18 cellular contexts compared by ENCODE assay signal in genomic region chr6:12280458-12280857, GRCh38. TPM values are rescaled to one million over a fixed set of nuclear protein-coding genes. Genes with fewer than 3 reads are reported as not detected.
A peak's percentile ranks its signal among the peaks of the same experiment; 100 is the strongest.
DNase-seq lines count a peak whose midpoint lies in the region; ATAC-seq and TF ChIP-seq lines count a peak whose summit lies in the region.
"Had no signal": no experiment of that assay in that cellular context is flagged by ENCODE, and none has a peak within 500 bp of the region (broad histone marks: within the 10 kb centered on the region; RNA-seq: fewer than 3 reads in every experiment).

No MANE protein-coding gene starts in this region.

- WGBS in trophoblast cell (ENCODE audit: extremely low coverage, insufficient coverage, insufficient read length), result no CpG with 5 or more reads among the region's 5 CpGs

- H2BK12ac ChIP-seq in trophoblast cell (ENCODE audit: low read length), result no peak overlapping the region

- H3K27ac Mint-ChIP-seq in CD14-positive monocyte, result peak overlapping the region in 1 of 7 donors; percentile 66
- H3K27ac Mint-ChIP-seq: activated CD8-positive, alpha-beta T cell treated with anti-CD3 and anti-CD28 coated beads, Interleukin-2, amount 10 ng/mL, durations not matched to agents 7 days and 5 days; activated naive CD8-positive, alpha-beta T cell treated with anti-CD3 and anti-CD28 coated beads, Interleukin-2, amount 10 ng/mL, durations not matched to agents 7 days and 5 days had no signal

- peak; percentile 49 for DNase-seq in ELF-1 (ENCODE audit: low read depth, low spot score)
- DNase-seq in RWPE1 (ENCODE audit: low spot score), result no peak
- DNase-seq in epithelial cell of prostate (ENCODE audit: low read depth, low spot score), result no peak
- DNase-seq in trophoblast cell, result peak; percentile 92 to 95
- DNase-seq in effector memory CD4-positive, alpha-beta T cell, result no peak
- no peak for DNase-seq in CD14-positive monocyte (ENCODE audit: low spot score)
- no peak for DNase-seq in activated CD4-positive, CD25-positive, alpha-beta regulatory T cell (lab: John Stamatoyannopoulos, UW)
- DNase-seq: activated CD8-positive, alpha-beta T cell treated with anti-CD3 and anti-CD28 coated beads, Interleukin-2, amount 10 ng/mL, durations not matched to agents 7 days and 5 days; activated naive CD8-positive, alpha-beta T cell treated with anti-CD3 and anti-CD28 coated beads, Interleukin-2, amount 10 ng/mL, durations not matched to agents 7 days and 5 days; BE2C; cerebellar nuclear complex; DMS 273 treated with DMSO at 0.1 percent for 48 hours; heart left ventricle; kidney; NCI-H1092 treated with DMSO at 0.1 percent for 48 hours; NCI-H774 had no signal

- H2AFZ ChIP-seq in trophoblast cell (ENCODE audit: insufficient read depth, low read length, poor library complexity), result no peak overlapping the region
- H2AFZ ChIP-seq: PC-9 had no signal

- H3K36me3 ChIP-seq in trophoblast cell (ENCODE audit: control insufficient read depth in 1 of 2, insufficient read depth in 2 of 2, low read length in 2 of 2), result no peaks in the 10 kb centered on the region
- no peaks in the 10 kb centered on the region for H3K36me3 ChIP-seq in effector memory CD4-positive, alpha-beta T cell (ENCODE audit: control insufficient read depth, insufficient read depth, low read length)
- H3K36me3 ChIP-seq: BE2C, heart left ventricle had no signal

- H2BK120ac ChIP-seq in trophoblast cell (ENCODE audit: insufficient read depth, low read length, poor library complexity), result no peak overlapping the region

- CTCF ChIA-PET in RWPE1 (lab: Yijun Ruan, JAX), result interaction anchor here (0.5 to 0.6 kb wide), 2 partner anchors 461 to 682 kb away, joined by 3 to 4 read pairs; no protein-coding TSS in a partner anchor

- H3K36me3 Mint-ChIP-seq in CD14-positive monocyte, result no peaks in the 10 kb centered on the region
- H3K36me3 Mint-ChIP-seq: activated naive CD8-positive, alpha-beta T cell treated with anti-CD3 and anti-CD28 coated beads, Interleukin-2, amount 10 ng/mL, durations not matched to agents 7 days and 5 days had no signal

- no peak overlapping the region for H3K4me3 Mint-ChIP-seq in CD14-positive monocyte
- H3K4me3 Mint-ChIP-seq: activated CD8-positive, alpha-beta T cell treated with anti-CD3 and anti-CD28 coated beads, Interleukin-2, amount 10 ng/mL, durations not matched to agents 7 days and 5 days had no signal

- TF ChIP-seq CTCF in RWPE1 (conservative IDR thresholded peaks at IDR 0.05; ENCODE audit: low read depth) (no peak), CD14-positive monocyte (IDR thresholded peaks at IDR 0.05) (no peak)

- H3K9me3 Mint-ChIP-seq in CD14-positive monocyte, result no peaks in the 10 kb centered on the region
- H3K9me3 Mint-ChIP-seq: activated naive CD8-positive, alpha-beta T cell treated with anti-CD3 and anti-CD28 coated beads, Interleukin-2, amount 10 ng/mL, durations not matched to agents 7 days and 5 days had no signal

- peaks cover 3 to 5% of the 10 kb centered on the region in 2 experiments for H3K4me1 ChIP-seq in trophoblast cell (ENCODE audit: control insufficient read depth in 1 of 2, insufficient read depth in 2 of 2, low read length in 2 of 2)
- H3K4me1 ChIP-seq in effector memory CD4-positive, alpha-beta T cell (ENCODE audit: control insufficient read depth, insufficient read depth, low read length, poor library complexity, severe bottlenecking), result no peaks in the 10 kb centered on the region
- H3K4me1 ChIP-seq: BE2C had no signal

- H3K23ac ChIP-seq in trophoblast cell (ENCODE audit: low read length), result no peak overlapping the region

- H3K27ac ChIP-seq in RWPE1, result peak overlapping the region; percentile 35; the same call in 1 of the 2 replicates
- peak overlapping the region; percentile 14 for H3K27ac ChIP-seq in epithelial cell of prostate
- H3K27ac ChIP-seq in trophoblast cell (ENCODE audit: low read depth, low read length), result peak overlapping the region; percentile 58
- no peak overlapping the region for H3K27ac ChIP-seq in effector memory CD4-positive, alpha-beta T cell (ENCODE audit: insufficient read depth, low read length, poor library complexity, severe bottlenecking)
- H3K27ac ChIP-seq: PC-9 had no signal

- H3K27me3 ChIP-seq in trophoblast cell (ENCODE audit: insufficient read depth, low read length), result no peaks in the 10 kb centered on the region
- H3K27me3 ChIP-seq in effector memory CD4-positive, alpha-beta T cell (replicated peaks; ENCODE audit: control insufficient read depth, insufficient read depth, low read length, poor library complexity, severe bottlenecking), result no peaks in the 10 kb centered on the region
- H3K27me3 ChIP-seq: heart left ventricle had no signal

- H3K4me3 ChIP-seq in trophoblast cell (ENCODE audit: low read depth, low read length), result no peak overlapping the region
- no peak overlapping the region for H3K4me3 ChIP-seq in effector memory CD4-positive, alpha-beta T cell (ENCODE audit: insufficient read depth, low read depth, low read length, poor library complexity, severe bottlenecking)
- H3K4me3 ChIP-seq: heart left ventricle, PC-9 had no signal

- ATAC-seq in HG03108 (IDR thresholded peaks at IDR 0.05; ENCODE audit: unreplicated experiment), result no peak
- ATAC-seq: activated CD8-positive, alpha-beta T cell treated with anti-CD3 and anti-CD28 coated beads, Interleukin-2, amount 10 ng/mL, durations not matched to agents 7 days and 5 days; heart left ventricle had no signal

- H4K91ac ChIP-seq in trophoblast cell (ENCODE audit: low read depth, low read length), result no peak overlapping the region

- no peak overlapping the region for H4K8ac ChIP-seq in trophoblast cell (ENCODE audit: low read depth, low read length)

- no peak overlapping the region for H2BK5ac ChIP-seq in trophoblast cell (ENCODE audit: low read depth, low read length, poor library complexity)

- H3K79me1 ChIP-seq in trophoblast cell (ENCODE audit: low read length), result peaks cover 6% of the 10 kb centered on the region

- H2AK5ac ChIP-seq in trophoblast cell (ENCODE audit: low read length), result no peak overlapping the region

- no peak overlapping the region for H3K14ac ChIP-seq in trophoblast cell (ENCODE audit: low read length)

- H3K4me2 ChIP-seq in trophoblast cell (ENCODE audit: low read length), result no peak overlapping the region
- H3K4me2 ChIP-seq: PC-9 had no signal

- intact Hi-C loops in CD14-positive monocyte (cut with micrococcal nuclease), result no loop called here

- peaks cover 2% of the 10 kb centered on the region for H3K79me2 ChIP-seq in trophoblast cell (ENCODE audit: control insufficient read depth, insufficient read depth, low read length, poor library complexity)

- H4K12ac ChIP-seq in trophoblast cell (ENCODE audit: low read depth, low read length), result no peak overlapping the region

- POLR2A ChIA-PET in RWPE1 (lab: Yijun Ruan, JAX; ENCODE audit: low non-redundant PET), result no interaction called here

- H3K4ac ChIP-seq in trophoblast cell (ENCODE audit: low read depth, low read length), result no peak overlapping the region

- no peak overlapping the region for H3K9ac ChIP-seq in trophoblast cell (ENCODE audit: low read length)

- no peak overlapping the region for H3K18ac ChIP-seq in trophoblast cell (ENCODE audit: low read length)

- peaks cover 0 to 2% (median 0%) of the 10 kb centered on the region in 3 donors for H3K27me3 Mint-ChIP-seq in CD14-positive monocyte (ENCODE audit: low read depth in 3 of 3)

- H3K4me1 Mint-ChIP-seq in CD14-positive monocyte, result peaks cover 47% of the 10 kb centered on the region

- no peaks in the 10 kb centered on the region for H3K9me3 ChIP-seq in trophoblast cell (ENCODE audit: insufficient read depth, low read depth, low read length)
- no peaks in the 10 kb centered on the region for H3K9me3 ChIP-seq in effector memory CD4-positive, alpha-beta T cell (ENCODE audit: control insufficient read depth, low read length)
- H3K9me3 ChIP-seq: BE2C, heart left ventricle had no signal

RNA-seq across cellular contexts. Expression of gene EDN1, which starts 9.7 kb away (rescaled TPM):
- 22.0 and 23.3 TPM in 2 replicates for polyA plus RNA-seq in trophoblast cell (2013)
- polyA plus RNA-seq in CD14-positive monocyte, result under 1 TPM in 1 of 2 donors, not detected in 1; 0.11 TPM

Comparison
In these comparisons a context has a peak if more than half of its experiments do, and no peak if none do; other contexts are left out.
1. DNase-seq: peak in ELF-1 (single experiment) and trophoblast cell (2 of 2); none in RWPE1 (single experiment), epithelial cell of prostate (single experiment), effector memory CD4-positive, alpha-beta T cell (0 of 3), CD14-positive monocyte (single experiment) and activated CD4-positive, CD25-positive, alpha-beta regulatory T cell (0 of 4).